In the genomic region with DNA sequence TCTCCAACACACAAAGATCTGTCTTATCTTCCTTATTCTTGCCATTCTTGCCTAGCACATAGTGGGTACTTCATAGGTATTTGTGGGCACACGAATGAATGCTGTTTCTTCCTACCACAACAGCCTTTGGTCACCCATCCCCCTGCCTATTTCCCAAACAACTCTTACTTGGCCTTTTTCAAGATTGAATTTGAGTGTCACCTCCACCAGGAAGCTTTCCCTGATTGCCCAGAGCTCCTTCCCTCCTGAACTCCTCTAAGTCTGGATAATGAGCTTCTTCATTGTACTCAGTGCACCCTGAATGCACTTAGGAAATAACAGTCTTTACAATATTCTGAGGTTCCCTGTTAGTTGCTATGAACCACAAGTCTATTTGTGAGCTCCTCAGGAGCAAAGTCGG, we compare ENCODE assay signal across 1 cellular context.
TF ChIP-seq lines count a peak whose summit lies in the region.

No MANE protein-coding gene starts in this region.

TF ChIP-seq in K562, 482 proteins besides CTCF, POLR2A, EP300 and RAD21 (continued from another document):
- TF ChIP-seq, protein P1, sequence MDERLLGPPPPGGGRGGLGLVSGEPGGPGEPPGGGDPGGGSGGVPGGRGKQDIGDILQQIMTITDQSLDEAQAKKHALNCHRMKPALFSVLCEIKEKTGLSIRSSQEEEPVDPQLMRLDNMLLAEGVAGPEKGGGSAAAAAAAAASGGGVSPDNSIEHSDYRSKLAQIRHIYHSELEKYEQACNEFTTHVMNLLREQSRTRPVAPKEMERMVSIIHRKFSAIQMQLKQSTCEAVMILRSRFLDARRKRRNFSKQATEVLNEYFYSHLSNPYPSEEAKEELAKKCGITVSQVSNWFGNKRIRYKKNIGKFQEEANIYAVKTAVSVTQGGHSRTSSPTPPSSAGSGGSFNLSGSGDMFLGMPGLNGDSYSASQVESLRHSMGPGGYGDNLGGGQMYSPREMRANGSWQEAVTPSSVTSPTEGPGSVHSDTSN (CRISPR knock-in tag; IDR thresholded peaks at IDR 0.05; ENCODE audit: low read depth), result no peak
- TF ChIP-seq, protein P1 (tag; conservative IDR thresholded peaks at IDR 0.05; ENCODE audit: low read depth), result no peak
- TF ChIP-seq ZKSCAN1 (IDR thresholded peaks at IDR 0.05; ENCODE audit: low read depth, low read length), result peak; percentile 32; the same call in 1 of the 2 replicates
- TF ChIP-seq RBM25 (IDR thresholded peaks at IDR 0.05; ENCODE audit: low read depth, low read length, severe bottlenecking), result peak; percentile 92
- 0 out of 2 replicates have a peak, but pooled peaks have one; percentile 35 for TF ChIP-seq SMARCA5 (IDR thresholded peaks at IDR 0.05)
- 0 out of 2 replicates have a peak, but pooled peaks have one; percentile 45 for TF ChIP-seq HDAC2 (IDR thresholded peaks at IDR 0.05)
- TF ChIP-seq, protein P2, sequence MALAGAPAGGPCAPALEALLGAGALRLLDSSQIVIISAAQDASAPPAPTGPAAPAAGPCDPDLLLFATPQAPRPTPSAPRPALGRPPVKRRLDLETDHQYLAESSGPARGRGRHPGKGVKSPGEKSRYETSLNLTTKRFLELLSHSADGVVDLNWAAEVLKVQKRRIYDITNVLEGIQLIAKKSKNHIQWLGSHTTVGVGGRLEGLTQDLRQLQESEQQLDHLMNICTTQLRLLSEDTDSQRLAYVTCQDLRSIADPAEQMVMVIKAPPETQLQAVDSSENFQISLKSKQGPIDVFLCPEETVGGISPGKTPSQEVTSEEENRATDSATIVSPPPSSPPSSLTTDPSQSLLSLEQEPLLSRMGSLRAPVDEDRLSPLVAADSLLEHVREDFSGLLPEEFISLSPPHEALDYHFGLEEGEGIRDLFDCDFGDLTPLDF (CRISPR knock-in tag; IDR thresholded peaks at IDR 0.05), result no peak
- peak in 1 of 2 experiments; percentile 21; a peak in 1 of 4 replicates for TF ChIP-seq RCOR1 (IDR thresholded peaks at IDR 0.05; ENCODE audit: borderline replicate concordance in 1 of 2, low read depth in 2 of 2, low read length in 2 of 2)
- no peak for TF ChIP-seq ARHGAP35 (IDR thresholded peaks at IDR 0.05; ENCODE audit: partially characterized antibody)
- no peak for TF ChIP-seq RUNX1 (IDR thresholded peaks at IDR 0.05; ENCODE audit: low read depth)
- no peak for TF ChIP-seq HOXB6 (CRISPR knock-in tag; IDR thresholded peaks at IDR 0.05; ENCODE audit: borderline replicate concordance)
- no peak for TF ChIP-seq PHF20 (IDR thresholded peaks at IDR 0.05; ENCODE audit: partially characterized antibody)
- TF ChIP-seq RBM39 (optimal IDR thresholded peaks at IDR 0.05; ENCODE audit: low read depth, low read length), result no peak
- TF ChIP-seq MED1 (CRISPR knock-in tag; IDR thresholded peaks at IDR 0.05; ENCODE audit: borderline replicate concordance), result no peak
- TF ChIP-seq COPS2 (conservative IDR thresholded peaks at IDR 0.05), result no peak
- no peak for TF ChIP-seq ZBTB8A (IDR thresholded peaks at IDR 0.05; ENCODE audit: partially characterized antibody)
- no peak for TF ChIP-seq TAF1 (IDR thresholded peaks at IDR 0.05; ENCODE audit: control insufficient read depth, extremely low read depth, insufficient read depth, low read length, severe bottlenecking)
- no peak for TF ChIP-seq HMGN3 (IDR thresholded peaks at IDR 0.05; ENCODE audit: borderline replicate concordance, extremely low read depth, insufficient read length, low read depth, low read length)
- no peak for TF ChIP-seq HDAC8 (tag; IDR thresholded peaks at IDR 0.05)
- TF ChIP-seq, protein P3, sequence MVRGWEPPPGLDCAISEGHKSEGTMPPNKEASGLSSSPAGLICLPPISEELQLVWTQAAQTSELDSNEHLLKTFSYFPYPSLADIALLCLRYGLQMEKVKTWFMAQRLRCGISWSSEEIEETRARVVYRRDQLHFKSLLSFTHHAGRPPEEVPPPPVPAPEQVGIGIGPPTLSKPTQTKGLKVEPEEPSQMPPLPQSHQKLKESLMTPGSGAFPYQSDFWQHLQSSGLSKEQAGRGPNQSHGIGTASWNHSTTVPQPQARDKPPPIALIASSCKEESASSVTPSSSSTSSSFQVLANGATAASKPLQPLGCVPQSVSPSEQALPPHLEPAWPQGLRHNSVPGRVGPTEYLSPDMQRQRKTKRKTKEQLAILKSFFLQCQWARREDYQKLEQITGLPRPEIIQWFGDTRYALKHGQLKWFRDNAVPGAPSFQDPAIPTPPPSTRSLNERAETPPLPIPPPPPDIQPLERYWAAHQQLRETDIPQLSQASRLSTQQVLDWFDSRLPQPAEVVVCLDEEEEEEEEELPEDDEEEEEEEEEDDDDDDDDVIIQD (CRISPR knock-in tag; IDR thresholded peaks at IDR 0.05), result no peak
- peak; percentile 98 for TF ChIP-seq ZFP36 (IDR thresholded peaks at IDR 0.05; ENCODE audit: low read depth, low read length, partially characterized antibody)
- TF ChIP-seq KDM1A (IDR thresholded peaks at IDR 0.05), result peak in 1 of 2 experiments; percentile 57; a peak in 1 of 4 replicates
- TF ChIP-seq ZNF436 (CRISPR knock-in tag; IDR thresholded peaks at IDR 0.05), result peak; percentile 79
- no peak for TF ChIP-seq MAFG (tag; conservative IDR thresholded peaks at IDR 0.05)
- TF ChIP-seq, protein P4, sequence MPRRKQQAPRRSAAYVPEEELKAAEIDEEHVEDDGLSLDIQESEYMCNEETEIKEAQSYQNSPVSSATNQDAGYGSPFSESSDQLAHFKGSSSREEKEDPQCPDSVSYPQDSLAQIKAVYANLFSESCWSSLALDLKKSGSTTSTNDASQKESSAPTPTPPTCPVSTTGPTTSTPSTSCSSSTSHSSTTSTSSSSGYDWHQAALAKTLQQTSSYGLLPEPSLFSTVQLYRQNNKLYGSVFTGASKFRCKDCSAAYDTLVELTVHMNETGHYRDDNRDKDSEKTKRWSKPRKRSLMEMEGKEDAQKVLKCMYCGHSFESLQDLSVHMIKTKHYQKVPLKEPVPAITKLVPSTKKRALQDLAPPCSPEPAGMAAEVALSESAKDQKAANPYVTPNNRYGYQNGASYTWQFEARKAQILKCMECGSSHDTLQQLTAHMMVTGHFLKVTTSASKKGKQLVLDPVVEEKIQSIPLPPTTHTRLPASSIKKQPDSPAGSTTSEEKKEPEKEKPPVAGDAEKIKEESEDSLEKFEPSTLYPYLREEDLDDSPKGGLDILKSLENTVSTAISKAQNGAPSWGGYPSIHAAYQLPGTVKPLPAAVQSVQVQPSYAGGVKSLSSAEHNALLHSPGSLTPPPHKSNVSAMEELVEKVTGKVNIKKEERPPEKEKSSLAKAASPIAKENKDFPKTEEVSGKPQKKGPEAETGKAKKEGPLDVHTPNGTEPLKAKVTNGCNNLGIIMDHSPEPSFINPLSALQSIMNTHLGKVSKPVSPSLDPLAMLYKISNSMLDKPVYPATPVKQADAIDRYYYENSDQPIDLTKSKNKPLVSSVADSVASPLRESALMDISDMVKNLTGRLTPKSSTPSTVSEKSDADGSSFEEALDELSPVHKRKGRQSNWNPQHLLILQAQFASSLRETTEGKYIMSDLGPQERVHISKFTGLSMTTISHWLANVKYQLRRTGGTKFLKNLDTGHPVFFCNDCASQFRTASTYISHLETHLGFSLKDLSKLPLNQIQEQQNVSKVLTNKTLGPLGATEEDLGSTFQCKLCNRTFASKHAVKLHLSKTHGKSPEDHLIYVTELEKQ (CRISPR knock-in tag; IDR thresholded peaks at IDR 0.05), result no peak
- no peak for TF ChIP-seq SMARCC2 (IDR thresholded peaks at IDR 0.05; ENCODE audit: low read depth)
- no peak for TF ChIP-seq NEUROD1 (IDR thresholded peaks at IDR 0.05; ENCODE audit: borderline replicate concordance, low read depth, low read length, partially characterized antibody)
